ENCODE assay signal across 1 cellular context in the genomic region with DNA sequence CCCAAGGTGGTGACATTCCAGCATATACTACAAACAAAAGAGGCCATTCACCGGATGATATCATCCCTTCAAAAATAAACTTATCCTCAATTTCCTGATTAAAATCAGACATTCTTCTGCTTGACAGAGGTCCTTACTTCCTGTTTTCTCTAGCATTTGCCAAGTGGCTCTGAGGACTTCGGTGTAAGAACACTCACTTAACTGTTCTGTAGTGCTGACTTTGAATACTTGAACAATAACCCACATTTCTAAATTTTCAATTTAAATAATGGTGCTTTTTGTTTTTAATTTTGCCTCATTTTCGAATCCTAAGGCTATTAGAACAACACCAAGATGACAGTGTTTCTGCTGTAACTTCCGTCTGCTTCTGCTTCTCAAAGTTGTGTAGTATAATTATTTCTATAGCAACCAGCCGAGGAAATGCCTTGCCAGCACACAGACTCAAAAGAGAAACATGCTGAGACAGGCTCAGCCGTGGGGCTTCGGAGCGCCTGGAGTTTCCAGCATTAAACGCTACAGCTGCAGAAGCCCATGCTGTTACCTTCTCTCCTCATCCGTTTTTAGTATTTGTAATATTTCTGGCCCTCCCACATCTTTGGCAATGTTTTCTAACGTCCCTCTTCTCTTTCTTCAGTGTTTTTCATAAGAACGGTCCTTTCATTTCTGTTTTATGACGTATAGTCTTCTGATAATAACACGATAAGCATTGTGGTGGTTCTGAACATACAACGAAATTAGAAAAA.
TF ChIP-seq lines count a peak whose summit lies in the region.

No MANE protein-coding gene starts in this region.

TF ChIP-seq in HEK293, 187 proteins besides CTCF, POLR2A, EP300 and RAD21 (continued from another document and continues in another):
- TF ChIP-seq, protein P1, sequence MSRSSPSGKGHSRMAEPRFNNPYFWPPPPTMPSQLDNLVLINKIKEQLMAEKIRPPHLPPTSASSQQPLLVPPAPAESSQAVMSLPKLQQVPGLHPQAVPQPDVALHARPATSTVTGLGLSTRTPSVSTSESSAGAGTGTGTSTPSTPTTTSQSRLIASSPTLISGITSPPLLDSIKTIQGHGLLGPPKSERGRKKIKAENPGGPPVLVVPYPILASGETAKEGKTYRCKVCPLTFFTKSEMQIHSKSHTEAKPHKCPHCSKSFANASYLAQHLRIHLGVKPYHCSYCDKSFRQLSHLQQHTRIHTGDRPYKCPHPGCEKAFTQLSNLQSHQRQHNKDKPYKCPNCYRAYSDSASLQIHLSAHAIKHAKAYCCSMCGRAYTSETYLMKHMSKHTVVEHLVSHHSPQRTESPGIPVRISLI (tag by site-specific recombination; IDR thresholded peaks at IDR 0.05): no peak
- TF ChIP-seq, protein P2, sequence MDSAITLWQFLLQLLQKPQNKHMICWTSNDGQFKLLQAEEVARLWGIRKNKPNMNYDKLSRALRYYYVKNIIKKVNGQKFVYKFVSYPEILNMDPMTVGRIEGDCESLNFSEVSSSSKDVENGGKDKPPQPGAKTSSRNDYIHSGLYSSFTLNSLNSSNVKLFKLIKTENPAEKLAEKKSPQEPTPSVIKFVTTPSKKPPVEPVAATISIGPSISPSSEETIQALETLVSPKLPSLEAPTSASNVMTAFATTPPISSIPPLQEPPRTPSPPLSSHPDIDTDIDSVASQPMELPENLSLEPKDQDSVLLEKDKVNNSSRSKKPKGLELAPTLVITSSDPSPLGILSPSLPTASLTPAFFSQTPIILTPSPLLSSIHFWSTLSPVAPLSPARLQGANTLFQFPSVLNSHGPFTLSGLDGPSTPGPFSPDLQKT (IDR thresholded peaks at IDR 0.05; ENCODE audit: borderline replicate concordance, low read depth, low read length): no peak
- TF ChIP-seq, protein P3, sequence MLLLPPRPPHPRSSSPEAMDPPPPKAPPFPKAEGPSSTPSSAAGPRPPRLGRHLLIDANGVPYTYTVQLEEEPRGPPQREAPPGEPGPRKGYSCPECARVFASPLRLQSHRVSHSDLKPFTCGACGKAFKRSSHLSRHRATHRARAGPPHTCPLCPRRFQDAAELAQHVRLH (tag by site-specific recombination; IDR thresholded peaks at IDR 0.05): no peak
- TF ChIP-seq, protein P4, sequence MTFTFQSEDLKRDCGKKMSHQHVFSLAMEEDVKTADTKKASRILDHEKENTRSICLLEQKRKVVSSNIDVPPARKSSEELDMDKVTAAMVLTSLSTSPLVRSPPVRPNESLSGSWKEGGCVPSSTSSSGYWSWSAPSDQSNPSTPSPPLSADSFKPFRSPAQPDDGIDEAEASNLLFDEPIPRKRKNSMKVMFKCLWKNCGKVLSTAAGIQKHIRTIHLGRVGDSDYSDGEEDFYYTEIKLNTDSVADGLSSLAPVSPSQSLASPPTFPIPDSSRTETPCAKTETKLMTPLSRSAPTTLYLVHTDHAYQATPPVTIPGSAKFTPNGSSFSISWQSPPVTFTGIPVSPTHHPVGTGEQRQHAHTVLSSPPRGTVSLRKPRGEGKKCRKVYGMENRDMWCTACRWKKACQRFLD (tag by site-specific recombination; IDR thresholded peaks at IDR 0.05): no peak
- TF ChIP-seq ZNF677 (tag by site-specific recombination; IDR thresholded peaks at IDR 0.05) (no peak), KLF10 (tag by site-specific recombination; IDR thresholded peaks at IDR 0.05) (no peak), SP2 (tag by site-specific recombination; IDR thresholded peaks at IDR 0.05) (no peak), ZNF223 (tag by site-specific recombination; IDR thresholded peaks at IDR 0.05) (no peak), PRDM1 (tag by site-specific recombination; IDR thresholded peaks at IDR 0.05) (no peak), ZNF530 (tag by site-specific recombination; IDR thresholded peaks at IDR 0.05; ENCODE audit: low read depth) (no peak), ZNF629 (tag by site-specific recombination; IDR thresholded peaks at IDR 0.05) (peak; percentile 47; the same call in 1 of the 2 replicates), HOXA7 (CRISPR knock-in tag; IDR thresholded peaks at IDR 0.05; ENCODE audit: borderline replicate concordance) (no peak), ZNF24 (tag by site-specific recombination; IDR thresholded peaks at IDR 0.05) (no peak), SP7 (tag by site-specific recombination; IDR thresholded peaks at IDR 0.05) (peak; percentile 69), ZNF664 (tag by site-specific recombination; IDR thresholded peaks at IDR 0.05) (peak; percentile 17; the same call in 1 of the 2 replicates), ZNF211 (tag by site-specific recombination; IDR thresholded peaks at IDR 0.05; ENCODE audit: low read depth) (no peak), ZNF600 (tag by site-specific recombination; IDR thresholded peaks at IDR 0.05) (peak; percentile 45; the same call in 1 of the 2 replicates), ZNF133 (tag by site-specific recombination; IDR thresholded peaks at IDR 0.05) (no peak), ZIC2 (tag by site-specific recombination; IDR thresholded peaks at IDR 0.05) (peak; percentile 7; the same call in 1 of the 2 replicates), ZNF311 (tag by site-specific recombination; IDR thresholded peaks at IDR 0.05; ENCODE audit: borderline replicate concordance) (no peak), ZNF837 (tag by site-specific recombination; IDR thresholded peaks at IDR 0.05) (no peak), ZNF548 (tag by site-specific recombination; IDR thresholded peaks at IDR 0.05) (no peak), ZNF423 (tag by site-specific recombination; IDR thresholded peaks at IDR 0.05) (no peak), OSR2 (tag by site-specific recombination; IDR thresholded peaks at IDR 0.05) (peak; percentile 45; the same call in 1 of the 2 replicates), ZNF350 (tag by site-specific recombination; IDR thresholded peaks at IDR 0.05) (no peak)
- TF ChIP-seq, protein P5, sequence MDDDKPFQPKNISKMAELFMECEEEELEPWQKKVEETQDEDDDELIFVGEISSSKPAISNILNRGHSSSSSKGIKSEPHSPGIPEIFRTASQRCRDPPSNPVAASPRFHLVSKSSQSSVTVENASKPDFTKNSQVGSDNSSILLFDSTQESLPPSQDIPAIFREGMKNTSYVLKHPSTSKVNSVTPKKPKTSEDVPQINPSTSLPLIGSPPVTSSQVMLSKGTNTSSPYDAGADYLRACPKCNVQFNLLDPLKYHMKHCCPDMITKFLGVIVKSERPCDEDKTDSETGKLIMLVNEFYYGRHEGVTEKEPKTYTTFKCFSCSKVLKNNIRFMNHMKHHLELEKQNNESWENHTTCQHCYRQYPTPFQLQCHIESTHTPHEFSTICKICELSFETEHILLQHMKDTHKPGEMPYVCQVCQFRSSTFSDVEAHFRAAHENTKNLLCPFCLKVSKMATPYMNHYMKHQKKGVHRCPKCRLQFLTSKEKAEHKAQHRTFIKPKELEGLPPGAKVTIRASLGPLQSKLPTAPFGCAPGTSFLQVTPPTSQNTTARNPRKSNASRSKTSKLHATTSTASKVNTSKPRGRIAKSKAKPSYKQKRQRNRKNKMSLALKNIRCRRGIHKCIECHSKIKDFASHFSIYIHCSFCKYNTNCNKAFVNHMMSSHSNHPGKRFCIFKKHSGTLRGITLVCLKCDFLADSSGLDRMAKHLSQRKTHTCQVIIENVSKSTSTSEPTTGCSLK (tag by site-specific recombination; IDR thresholded peaks at IDR 0.05): no peak
- TF ChIP-seq, protein P6, sequence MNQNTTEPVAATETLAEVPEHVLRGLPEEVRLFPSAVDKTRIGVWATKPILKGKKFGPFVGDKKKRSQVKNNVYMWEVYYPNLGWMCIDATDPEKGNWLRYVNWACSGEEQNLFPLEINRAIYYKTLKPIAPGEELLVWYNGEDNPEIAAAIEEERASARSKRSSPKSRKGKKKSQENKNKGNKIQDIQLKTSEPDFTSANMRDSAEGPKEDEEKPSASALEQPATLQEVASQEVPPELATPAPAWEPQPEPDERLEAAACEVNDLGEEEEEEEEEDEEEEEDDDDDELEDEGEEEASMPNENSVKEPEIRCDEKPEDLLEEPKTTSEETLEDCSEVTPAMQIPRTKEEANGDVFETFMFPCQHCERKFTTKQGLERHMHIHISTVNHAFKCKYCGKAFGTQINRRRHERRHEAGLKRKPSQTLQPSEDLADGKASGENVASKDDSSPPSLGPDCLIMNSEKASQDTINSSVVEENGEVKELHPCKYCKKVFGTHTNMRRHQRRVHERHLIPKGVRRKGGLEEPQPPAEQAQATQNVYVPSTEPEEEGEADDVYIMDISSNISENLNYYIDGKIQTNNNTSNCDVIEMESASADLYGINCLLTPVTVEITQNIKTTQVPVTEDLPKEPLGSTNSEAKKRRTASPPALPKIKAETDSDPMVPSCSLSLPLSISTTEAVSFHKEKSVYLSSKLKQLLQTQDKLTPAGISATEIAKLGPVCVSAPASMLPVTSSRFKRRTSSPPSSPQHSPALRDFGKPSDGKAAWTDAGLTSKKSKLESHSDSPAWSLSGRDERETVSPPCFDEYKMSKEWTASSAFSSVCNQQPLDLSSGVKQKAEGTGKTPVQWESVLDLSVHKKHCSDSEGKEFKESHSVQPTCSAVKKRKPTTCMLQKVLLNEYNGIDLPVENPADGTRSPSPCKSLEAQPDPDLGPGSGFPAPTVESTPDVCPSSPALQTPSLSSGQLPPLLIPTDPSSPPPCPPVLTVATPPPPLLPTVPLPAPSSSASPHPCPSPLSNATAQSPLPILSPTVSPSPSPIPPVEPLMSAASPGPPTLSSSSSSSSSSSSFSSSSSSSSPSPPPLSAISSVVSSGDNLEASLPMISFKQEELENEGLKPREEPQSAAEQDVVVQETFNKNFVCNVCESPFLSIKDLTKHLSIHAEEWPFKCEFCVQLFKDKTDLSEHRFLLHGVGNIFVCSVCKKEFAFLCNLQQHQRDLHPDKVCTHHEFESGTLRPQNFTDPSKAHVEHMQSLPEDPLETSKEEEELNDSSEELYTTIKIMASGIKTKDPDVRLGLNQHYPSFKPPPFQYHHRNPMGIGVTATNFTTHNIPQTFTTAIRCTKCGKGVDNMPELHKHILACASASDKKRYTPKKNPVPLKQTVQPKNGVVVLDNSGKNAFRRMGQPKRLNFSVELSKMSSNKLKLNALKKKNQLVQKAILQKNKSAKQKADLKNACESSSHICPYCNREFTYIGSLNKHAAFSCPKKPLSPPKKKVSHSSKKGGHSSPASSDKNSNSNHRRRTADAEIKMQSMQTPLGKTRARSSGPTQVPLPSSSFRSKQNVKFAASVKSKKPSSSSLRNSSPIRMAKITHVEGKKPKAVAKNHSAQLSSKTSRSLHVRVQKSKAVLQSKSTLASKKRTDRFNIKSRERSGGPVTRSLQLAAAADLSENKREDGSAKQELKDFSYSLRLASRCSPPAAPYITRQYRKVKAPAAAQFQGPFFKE (tag by site-specific recombination; IDR thresholded peaks at IDR 0.05; ENCODE audit: borderline replicate concordance): no peak
- TF ChIP-seq, protein P7, sequence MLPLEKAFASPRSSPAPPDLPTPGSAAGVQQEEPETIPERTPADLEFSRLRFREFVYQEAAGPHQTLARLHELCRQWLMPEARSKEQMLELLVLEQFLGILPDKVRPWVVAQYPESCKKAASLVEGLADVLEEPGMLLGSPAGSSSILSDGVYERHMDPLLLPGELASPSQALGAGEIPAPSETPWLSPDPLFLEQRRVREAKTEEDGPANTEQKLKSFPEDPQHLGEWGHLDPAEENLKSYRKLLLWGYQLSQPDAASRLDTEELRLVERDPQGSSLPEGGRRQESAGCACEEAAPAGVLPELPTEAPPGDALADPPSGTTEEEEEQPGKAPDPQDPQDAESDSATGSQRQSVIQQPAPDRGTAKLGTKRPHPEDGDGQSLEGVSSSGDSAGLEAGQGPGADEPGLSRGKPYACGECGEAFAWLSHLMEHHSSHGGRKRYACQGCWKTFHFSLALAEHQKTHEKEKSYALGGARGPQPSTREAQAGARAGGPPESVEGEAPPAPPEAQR (tag by site-specific recombination; IDR thresholded peaks at IDR 0.05): no peak
- TF ChIP-seq, protein P8, sequence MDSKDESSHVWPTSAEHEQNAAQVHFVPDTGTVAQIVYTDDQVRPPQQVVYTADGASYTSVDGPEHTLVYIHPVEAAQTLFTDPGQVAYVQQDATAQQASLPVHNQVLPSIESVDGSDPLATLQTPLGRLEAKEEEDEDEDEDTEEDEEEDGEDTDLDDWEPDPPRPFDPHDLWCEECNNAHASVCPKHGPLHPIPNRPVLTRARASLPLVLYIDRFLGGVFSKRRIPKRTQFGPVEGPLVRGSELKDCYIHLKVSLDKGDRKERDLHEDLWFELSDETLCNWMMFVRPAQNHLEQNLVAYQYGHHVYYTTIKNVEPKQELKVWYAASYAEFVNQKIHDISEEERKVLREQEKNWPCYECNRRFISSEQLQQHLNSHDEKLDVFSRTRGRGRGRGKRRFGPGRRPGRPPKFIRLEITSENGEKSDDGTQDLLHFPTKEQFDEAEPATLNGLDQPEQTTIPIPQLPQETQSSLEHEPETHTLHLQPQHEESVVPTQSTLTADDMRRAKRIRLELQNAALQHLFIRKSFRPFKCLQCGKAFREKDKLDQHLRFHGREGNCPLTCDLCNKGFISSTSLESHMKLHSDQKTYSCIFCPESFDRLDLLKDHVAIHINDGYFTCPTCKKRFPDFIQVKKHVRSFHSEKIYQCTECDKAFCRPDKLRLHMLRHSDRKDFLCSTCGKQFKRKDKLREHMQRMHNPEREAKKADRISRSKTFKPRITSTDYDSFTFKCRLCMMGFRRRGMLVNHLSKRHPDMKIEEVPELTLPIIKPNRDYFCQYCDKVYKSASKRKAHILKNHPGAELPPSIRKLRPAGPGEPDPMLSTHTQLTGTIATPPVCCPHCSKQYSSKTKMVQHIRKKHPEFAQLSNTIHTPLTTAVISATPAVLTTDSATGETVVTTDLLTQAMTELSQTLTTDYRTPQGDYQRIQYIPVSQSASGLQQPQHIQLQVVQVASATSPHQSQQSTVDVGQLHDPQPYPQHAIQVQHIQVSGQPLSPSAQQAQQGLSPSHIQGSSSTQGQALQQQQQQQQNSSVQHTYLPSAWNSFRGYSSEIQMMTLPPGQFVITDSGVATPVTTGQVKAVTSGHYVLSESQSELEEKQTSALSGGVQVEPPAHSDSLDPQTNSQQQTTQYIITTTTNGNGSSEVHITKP (tag by site-specific recombination; IDR thresholded peaks at IDR 0.05): no peak
- TF ChIP-seq, protein P9, sequence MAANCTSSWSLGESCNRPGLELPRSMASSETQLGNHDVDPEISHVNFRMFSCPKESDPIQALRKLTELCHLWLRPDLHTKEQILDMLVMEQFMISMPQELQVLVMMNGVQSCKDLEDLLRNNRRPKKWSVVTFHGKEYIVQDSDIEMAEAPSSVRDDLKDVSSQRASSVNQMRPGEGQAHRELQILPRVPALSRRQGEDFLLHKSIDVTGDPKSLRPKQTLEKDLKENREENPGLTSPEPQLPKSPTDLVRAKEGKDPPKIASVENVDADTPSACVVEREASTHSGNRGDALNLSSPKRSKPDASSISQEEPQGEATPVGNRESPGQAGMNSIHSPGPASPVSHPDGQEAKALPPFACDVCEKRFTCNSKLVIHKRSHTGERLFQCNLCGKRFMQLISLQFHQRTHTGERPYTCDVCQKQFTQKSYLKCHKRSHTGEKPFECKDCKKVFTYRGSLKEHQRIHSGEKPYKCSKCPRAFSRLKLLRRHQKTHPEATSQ (tag by site-specific recombination; IDR thresholded peaks at IDR 0.05): no peak
- TF ChIP-seq, protein P10, sequence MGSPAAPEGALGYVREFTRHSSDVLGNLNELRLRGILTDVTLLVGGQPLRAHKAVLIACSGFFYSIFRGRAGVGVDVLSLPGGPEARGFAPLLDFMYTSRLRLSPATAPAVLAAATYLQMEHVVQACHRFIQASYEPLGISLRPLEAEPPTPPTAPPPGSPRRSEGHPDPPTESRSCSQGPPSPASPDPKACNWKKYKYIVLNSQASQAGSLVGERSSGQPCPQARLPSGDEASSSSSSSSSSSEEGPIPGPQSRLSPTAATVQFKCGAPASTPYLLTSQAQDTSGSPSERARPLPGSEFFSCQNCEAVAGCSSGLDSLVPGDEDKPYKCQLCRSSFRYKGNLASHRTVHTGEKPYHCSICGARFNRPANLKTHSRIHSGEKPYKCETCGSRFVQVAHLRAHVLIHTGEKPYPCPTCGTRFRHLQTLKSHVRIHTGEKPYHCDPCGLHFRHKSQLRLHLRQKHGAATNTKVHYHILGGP (tag by site-specific recombination; IDR thresholded peaks at IDR 0.05): no peak
